Comparison of ENCODE assay signal across 15 cellular contexts in the genomic region with DNA sequence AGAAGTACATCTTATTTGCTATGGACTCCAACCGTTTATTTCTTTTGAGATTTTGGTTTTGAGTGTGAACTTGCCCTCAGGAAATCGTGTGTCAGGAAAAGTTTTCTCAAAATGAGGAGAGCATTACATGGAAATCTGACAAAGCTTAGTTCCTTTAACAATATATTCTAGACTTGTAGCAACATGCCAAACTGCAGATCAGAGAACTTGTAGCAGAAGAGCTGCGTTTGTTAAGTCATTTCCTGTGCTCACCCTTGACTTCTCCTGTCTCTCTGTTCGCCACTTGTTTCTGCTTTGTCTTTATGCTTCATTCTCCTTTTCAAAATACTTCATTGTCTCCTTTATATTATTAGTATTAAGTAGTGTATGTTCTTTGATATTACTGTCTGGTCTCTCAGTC.
"Had no signal": no experiment of that assay in that cellular context is flagged by ENCODE, and none has a peak within 500 bp of the region (broad histone marks: within the 10 kb centered on the region; RNA-seq: fewer than 3 reads in every experiment).

No MANE protein-coding gene starts in this region.

- ATAC-seq: heart left ventricle; left lung; natural killer cell treated with Interleukin-12 subunit alpha and Interleukin-12 subunit beta and Interleukin-15 and Interleukin-18, amount 100 ng/mL, for 72 hours; psoas muscle; sciatic nerve; stimulated activated naive B cell treated with anti-CD40 and anti-IgM and Interleukin-4, amounts not matched to agents 10 μg/mL and 1 μg/mL and 100 μg/mL, for 72 hours; WTC11 had no signal

- H3K36me3 ChIP-seq: adrenal gland, heart left ventricle, left lung, tibial nerve had no signal

- H3K4me1 ChIP-seq: adrenal gland, heart left ventricle, left lung, psoas muscle, tibial nerve had no signal

- H3K4me3 ChIP-seq: adrenal gland, heart left ventricle, left lung, psoas muscle, tibial nerve had no signal

- H3K27me3 ChIP-seq: adrenal gland, heart left ventricle, left lung, tibial nerve had no signal

- H3K9me3 ChIP-seq: adrenal gland, left lung, psoas muscle, tibial nerve had no signal

- DNase-seq: activated CD4-positive, alpha-beta T cell treated with anti-CD3 and anti-CD28 coated beads for 48 hours; activated naive CD4-positive, alpha-beta T cell treated with anti-CD3 and anti-CD28 coated beads, Interleukin-2, amount 50 U/mL, for 16 hours; adrenal gland; foreskin melanocyte; heart left ventricle; left lung; nucleus accumbens; psoas muscle; stimulated activated CD4-positive, alpha-beta T cell treated with anti-CD3 and anti-CD28 coated beads, Interleukin-2, amount 100 ng/mL, for 24 hours; stimulated activated naive B cell treated with anti-CD40 and anti-IgM and Interleukin-4, amounts not matched to agents 10 μg/mL and 1 μg/mL and 100 μg/mL, for 72 hours; T1000 had no signal

- H3K27ac ChIP-seq: adrenal gland, heart left ventricle, left lung, psoas muscle, tibial nerve had no signal
